11 cellular contexts compared by ENCODE assay signal in genomic region chr6:15417811-15418210, GRCh38.
DNase-seq lines count a peak whose midpoint lies in the region; ATAC-seq and TF ChIP-seq lines count a peak whose summit lies in the region.
"Had no signal": no experiment of that assay in that cellular context is flagged by ENCODE, and none has a peak within 500 bp of the region (broad histone marks: within the 10 kb centered on the region; RNA-seq: fewer than 3 reads in every experiment).

No MANE protein-coding gene starts in this region.

- peaks cover 28% of the 10 kb centered on the region for H3K79me1 ChIP-seq in mesenchymal stem cell (replicated peaks; ENCODE audit: low read length, poor library complexity, severe bottlenecking)

- peaks cover 55% of the 10 kb centered on the region for H3K4me1 ChIP-seq in Loucy (ENCODE audit: insufficient read depth, low read length, poor library complexity, severe bottlenecking)
- H3K4me1 ChIP-seq in mesenchymal stem cell (ENCODE audit: control insufficient read depth, insufficient read depth, low read depth, low read length): peaks cover 3% of the 10 kb centered on the region

- H2AFZ ChIP-seq in Loucy (ENCODE audit: low read length): no peak overlapping the region
- no peak overlapping the region for H2AFZ ChIP-seq in mesenchymal stem cell (ENCODE audit: low read depth, low read length)

- no peak overlapping the region for H2AK5ac ChIP-seq in mesenchymal stem cell (ENCODE audit: low read length, severe bottlenecking)

- ATAC-seq in GM19023 (IDR thresholded peaks at IDR 0.05; ENCODE audit: unreplicated experiment) (no peak), HG03442 (IDR thresholded peaks at IDR 0.05; ENCODE audit: unreplicated experiment) (no peak), HG02870 (IDR thresholded peaks at IDR 0.05; ENCODE audit: unreplicated experiment) (no peak), GM21723 (IDR thresholded peaks at IDR 0.05; ENCODE audit: unreplicated experiment) (no peak)

- H4K8ac ChIP-seq in mesenchymal stem cell (ENCODE audit: low read length): no peak overlapping the region

- intact Hi-C loops in activated T-helper 1 cell treated with anti-CD3 and anti-CD28 coated beads, Interleukin-12 subunit alpha, Interleukin-12 subunit beta, Interleukin-2, Interleukin-4 antibody, amounts not matched to agents 30 ng/mL and 10 ng/mL and 1 ng/mL, durations not matched to agents 14 hours and 24 hours and 36 hours (cut with micrococcal nuclease): loop anchor here (1.0 to 5.0 kb wide), 5 partner anchors 15 to 966 kb away; no protein-coding TSS in a partner anchor

- H3K14ac ChIP-seq in mesenchymal stem cell (ENCODE audit: low read length in 2 of 2): no peak overlapping the region

- no peak overlapping the region for H3K23ac ChIP-seq in mesenchymal stem cell (ENCODE audit: low read length in 2 of 2)

- peaks cover 52% of the 10 kb centered on the region for H3K36me3 ChIP-seq in Loucy (ENCODE audit: insufficient read depth, low read length)
- H3K36me3 ChIP-seq in mesenchymal stem cell (ENCODE audit: control insufficient read depth in 1 of 2, insufficient read depth in 2 of 2, low read depth in 1 of 2, low read length in 2 of 2): peaks cover 0 to 22% of the 10 kb centered on the region in 2 experiments
- H3K36me3 ChIP-seq: heart left ventricle had no signal

- no peak overlapping the region for H3K4me3 Mint-ChIP-seq in activated T-helper 1 cell treated with anti-CD3 and anti-CD28 coated beads, Interleukin-12 subunit alpha, Interleukin-12 subunit beta, Interleukin-2, Interleukin-4 antibody, amounts not matched to agents 30 ng/mL and 10 ng/mL and 1 ng/mL, durations not matched to agents 14 hours and 24 hours and 36 hours

- peak overlapping the region; percentile 70 for H3K27ac Mint-ChIP-seq in activated T-helper 1 cell treated with anti-CD3 and anti-CD28 coated beads, Interleukin-12 subunit alpha, Interleukin-12 subunit beta, Interleukin-2, Interleukin-4 antibody, amounts not matched to agents 30 ng/mL and 10 ng/mL and 1 ng/mL, durations not matched to agents 14 hours and 24 hours and 36 hours

- peaks cover 52% of the 10 kb centered on the region for H3K36me3 Mint-ChIP-seq in activated T-helper 1 cell treated with anti-CD3 and anti-CD28 coated beads, Interleukin-12 subunit alpha, Interleukin-12 subunit beta, Interleukin-2, Interleukin-4 antibody, amounts not matched to agents 30 ng/mL and 10 ng/mL and 1 ng/mL, durations not matched to agents 14 hours and 24 hours and 36 hours (ENCODE audit: low read depth)

- H3K4me2 ChIP-seq in Loucy (ENCODE audit: low read depth, low read length, poor library complexity, severe bottlenecking) (peak overlapping the region; percentile 17), mesenchymal stem cell (ENCODE audit: low read length, poor library complexity, severe bottlenecking) (no peak overlapping the region)

- no peak overlapping the region for H2BK15ac ChIP-seq in mesenchymal stem cell (ENCODE audit: low read depth, poor library complexity, severe bottlenecking)

- H3K4me1 Mint-ChIP-seq in activated T-helper 1 cell treated with anti-CD3 and anti-CD28 coated beads, Interleukin-12 subunit alpha, Interleukin-12 subunit beta, Interleukin-2, Interleukin-4 antibody, amounts not matched to agents 30 ng/mL and 10 ng/mL and 1 ng/mL, durations not matched to agents 14 hours and 24 hours and 36 hours (ENCODE audit: low read depth): peaks cover 65% of the 10 kb centered on the region

- H3K9me2 ChIP-seq in Loucy (replicated peaks; ENCODE audit: low read depth, low read length): no peaks in the 10 kb centered on the region

- no peak overlapping the region for H2BK120ac ChIP-seq in mesenchymal stem cell (ENCODE audit: low read depth, low read length)

- H3K18ac ChIP-seq in mesenchymal stem cell (ENCODE audit: low read depth in 1 of 2, low read length in 2 of 2): no peak overlapping the region

- H3K9ac ChIP-seq in Loucy (ENCODE audit: low read depth, low read length, poor library complexity, severe bottlenecking): no peak overlapping the region
- no peak overlapping the region for H3K9ac ChIP-seq in mesenchymal stem cell (ENCODE audit: low read length)

- H3F3A ChIP-seq in Loucy (ENCODE audit: low read depth): peaks cover 6% of the 10 kb centered on the region; the same call in 1 of the 2 replicates

- no peak overlapping the region for H3K4me3 ChIP-seq in AG10803 (ENCODE audit: low read length)
- no peak overlapping the region for H3K4me3 ChIP-seq in Loucy (ENCODE audit: low read length, poor library complexity, severe bottlenecking)
- no peak overlapping the region for H3K4me3 ChIP-seq in mesenchymal stem cell (ENCODE audit: insufficient read depth in 1 of 2, low read depth in 1 of 2, low read length in 2 of 2)
- H3K4me3 ChIP-seq: heart left ventricle had no signal

- peaks cover 10% of the 10 kb centered on the region for H3K9me3 ChIP-seq in Loucy (ENCODE audit: insufficient read depth, low read depth, low read length)
- peaks cover 17% of the 10 kb centered on the region for H3K9me3 ChIP-seq in mesenchymal stem cell (ENCODE audit: control insufficient read depth, low read length)

- no peak overlapping the region for H2BK5ac ChIP-seq in mesenchymal stem cell (ENCODE audit: low read depth, low read length, poor library complexity, severe bottlenecking)

- no peak overlapping the region for H2BK12ac ChIP-seq in mesenchymal stem cell (ENCODE audit: low read length in 2 of 2)

- H4K91ac ChIP-seq in mesenchymal stem cell (ENCODE audit: low read length): no peak overlapping the region

- H3K79me2 ChIP-seq in Loucy (ENCODE audit: insufficient read depth, low read length): peaks cover 90% of the 10 kb centered on the region

- TF ChIP-seq CTCF in AG10803 (conservative IDR thresholded peaks at IDR 0.05; ENCODE audit: low read length): no peak
- TF ChIP-seq CTCF in Loucy (conservative IDR thresholded peaks at IDR 0.05; ENCODE audit: low read length): no peak

- peaks cover 28% of the 10 kb centered on the region for H3K9me3 Mint-ChIP-seq in activated T-helper 1 cell treated with anti-CD3 and anti-CD28 coated beads, Interleukin-12 subunit alpha, Interleukin-12 subunit beta, Interleukin-2, Interleukin-4 antibody, amounts not matched to agents 30 ng/mL and 10 ng/mL and 1 ng/mL, durations not matched to agents 14 hours and 24 hours and 36 hours

- no peaks in the 10 kb centered on the region for H3K27me3 Mint-ChIP-seq in activated T-helper 1 cell treated with anti-CD3 and anti-CD28 coated beads, Interleukin-12 subunit alpha, Interleukin-12 subunit beta, Interleukin-2, Interleukin-4 antibody, amounts not matched to agents 30 ng/mL and 10 ng/mL and 1 ng/mL, durations not matched to agents 14 hours and 24 hours and 36 hours (ENCODE audit: insufficient read depth)

- no peaks in the 10 kb centered on the region for H3K27me3 ChIP-seq in Loucy (ENCODE audit: insufficient read depth, low read length, poor library complexity, severe bottlenecking)
- H3K27me3 ChIP-seq in mesenchymal stem cell (ENCODE audit: control insufficient read depth in 1 of 2, insufficient read depth in 1 of 2, low read length in 2 of 2): no peaks in the 10 kb centered on the region
- H3K27me3 ChIP-seq: heart left ventricle had no signal

- H3K4ac ChIP-seq in mesenchymal stem cell (ENCODE audit: low read depth in 1 of 2, low read length in 2 of 2): no peak overlapping the region

- DNase-seq in AG10803 (ENCODE audit: low read depth) (peak; percentile 34), mesenchymal stem cell (peak; percentile 79)
- DNase-seq in activated T-helper 1 cell treated with anti-CD3 and anti-CD28 coated beads, Interleukin-12 subunit alpha, Interleukin-12 subunit beta, Interleukin-2, Interleukin-4 antibody, amounts not matched to agents 30 ng/mL and 10 ng/mL and 1 ng/mL, durations not matched to agents 14 hours and 24 hours and 36 hours (ENCODE audit: low spot score): no peak
- DNase-seq: cortex of kidney, heart left ventricle, midbrain had no signal

- no peak overlapping the region for H3K27ac ChIP-seq in mesenchymal stem cell (ENCODE audit: low read length, poor library complexity, severe bottlenecking)

- H4K20me1 ChIP-seq in Loucy (ENCODE audit: insufficient read depth, low read length, poor library complexity, severe bottlenecking): peaks cover 79% of the 10 kb centered on the region

- WGBS in mesenchymal stem cell: 48% methylated on average over 3 of the region's 5 CpGs
